Comparison of ENCODE assay signal across 8 cellular contexts in the genomic region with DNA sequence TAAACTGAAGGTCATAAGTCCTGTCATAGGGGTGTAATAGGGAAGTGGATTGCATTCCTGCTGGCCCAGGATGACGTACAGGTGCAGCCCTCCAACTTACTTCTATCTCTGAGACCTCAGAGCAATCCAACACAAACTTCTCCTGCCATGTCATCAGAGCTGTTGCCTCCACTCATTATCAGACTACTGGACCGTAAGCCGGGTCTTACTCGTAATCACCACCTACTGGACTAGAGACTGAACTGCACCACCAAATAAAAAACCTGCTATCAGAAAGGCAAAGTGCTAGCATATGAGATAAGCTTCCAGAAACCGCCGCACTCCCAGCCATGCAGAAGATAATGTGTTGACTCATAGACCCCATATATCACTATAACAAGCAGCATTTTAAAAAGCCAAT.
DNase-seq lines count a peak whose midpoint lies in the region; ATAC-seq and TF ChIP-seq lines count a peak whose summit lies in the region.

No MANE protein-coding gene starts in this region.

- H3K36me3 Mint-ChIP-seq in T-cell = no peaks in the 10 kb centered on the region

- POLR2A ChIA-PET in T-cell (lab: Charles Lee) = no interaction called here

- H3K27ac ChIP-seq in iPS DF 6.9 (ENCODE audit: low read length) = no peak overlapping the region

- CTCF ChIA-PET in T-cell (lab: Charles Lee) = no interaction called here

- no peaks in the 10 kb centered on the region for H3K27me3 ChIP-seq in iPS DF 6.9 (ENCODE audit: control insufficient read depth, insufficient read depth, low read length)

- H3K9me3 ChIP-seq in iPS DF 6.9 (ENCODE audit: control insufficient read depth, insufficient read depth, low read length) = no peaks in the 10 kb centered on the region

- H3K27me3 Mint-ChIP-seq in T-cell = no peaks in the 10 kb centered on the region

- H3K36me3 ChIP-seq in iPS DF 6.9 (ENCODE audit: control insufficient read depth, insufficient read depth, low read length) = no peaks in the 10 kb centered on the region

- ATAC-seq in HG02884 (IDR thresholded peaks at IDR 0.05; ENCODE audit: unreplicated experiment) = peak; percentile 82
- peak; percentile 68 for ATAC-seq in SK-N-SH treated with all-trans-retinoic acid at 6 μM for 48 hours
- ATAC-seq in T-cell (replicated peaks in 1 of 4) = no peak
- no peak for ATAC-seq in HG02571 (IDR thresholded peaks at IDR 0.05; ENCODE audit: unreplicated experiment)

- no CpG with 5 or more reads among the region's 6 CpGs for WGBS in iPS DF 6.9 (ENCODE audit: insufficient coverage, insufficient read length)

- peaks cover 3 to 20% (median 4%) of the 10 kb centered on the region in 3 donors for H3K9me3 Mint-ChIP-seq in T-cell

- H3K27ac Mint-ChIP-seq in T-cell = no peak overlapping the region

- H3K4me3 Mint-ChIP-seq in T-cell = no peak overlapping the region

- no peak overlapping the region for H3K4me3 ChIP-seq in iPS DF 6.9 (ENCODE audit: low read length)

- no peaks in the 10 kb centered on the region for H3K4me1 ChIP-seq in iPS DF 6.9 (ENCODE audit: control insufficient read depth, insufficient read depth, low read length)

- DNase-seq in CMK (ENCODE audit: low read depth) (peak; percentile 69), iPS DF 6.9 (ENCODE audit: low read depth, low spot score) (peak; percentile 52), T-cell (no peak), activated T-cell treated with anti-CD3 and anti-CD28 coated beads for 4 hours (no peak), NOMO-1 treated with dmso at 0.1 percent for 144 hours (lab: John Stamatoyannopoulos, UW; ENCODE audit: unreplicated experiment) (no peak)

- no peaks in the 10 kb centered on the region for H3K4me1 Mint-ChIP-seq in T-cell

TF ChIP-seq in SK-N-SH treated with all-trans-retinoic acid at 6 μM for 48 hours, 23 proteins besides CTCF, POLR2A, EP300 and RAD21:
- TF ChIP-seq, protein P1, sequence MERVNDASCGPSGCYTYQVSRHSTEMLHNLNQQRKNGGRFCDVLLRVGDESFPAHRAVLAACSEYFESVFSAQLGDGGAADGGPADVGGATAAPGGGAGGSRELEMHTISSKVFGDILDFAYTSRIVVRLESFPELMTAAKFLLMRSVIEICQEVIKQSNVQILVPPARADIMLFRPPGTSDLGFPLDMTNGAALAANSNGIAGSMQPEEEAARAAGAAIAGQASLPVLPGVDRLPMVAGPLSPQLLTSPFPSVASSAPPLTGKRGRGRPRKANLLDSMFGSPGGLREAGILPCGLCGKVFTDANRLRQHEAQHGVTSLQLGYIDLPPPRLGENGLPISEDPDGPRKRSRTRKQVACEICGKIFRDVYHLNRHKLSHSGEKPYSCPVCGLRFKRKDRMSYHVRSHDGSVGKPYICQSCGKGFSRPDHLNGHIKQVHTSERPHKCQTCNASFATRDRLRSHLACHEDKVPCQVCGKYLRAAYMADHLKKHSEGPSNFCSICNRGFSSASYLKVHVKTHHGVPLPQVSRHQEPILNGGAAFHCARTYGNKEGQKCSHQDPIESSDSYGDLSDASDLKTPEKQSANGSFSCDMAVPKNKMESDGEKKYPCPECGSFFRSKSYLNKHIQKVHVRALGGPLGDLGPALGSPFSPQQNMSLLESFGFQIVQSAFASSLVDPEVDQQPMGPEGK (CRISPR knock-in tag; IDR thresholded peaks at IDR 0.05; ENCODE audit: borderline replicate concordance) = no peak
- TF ChIP-seq, protein P2, sequence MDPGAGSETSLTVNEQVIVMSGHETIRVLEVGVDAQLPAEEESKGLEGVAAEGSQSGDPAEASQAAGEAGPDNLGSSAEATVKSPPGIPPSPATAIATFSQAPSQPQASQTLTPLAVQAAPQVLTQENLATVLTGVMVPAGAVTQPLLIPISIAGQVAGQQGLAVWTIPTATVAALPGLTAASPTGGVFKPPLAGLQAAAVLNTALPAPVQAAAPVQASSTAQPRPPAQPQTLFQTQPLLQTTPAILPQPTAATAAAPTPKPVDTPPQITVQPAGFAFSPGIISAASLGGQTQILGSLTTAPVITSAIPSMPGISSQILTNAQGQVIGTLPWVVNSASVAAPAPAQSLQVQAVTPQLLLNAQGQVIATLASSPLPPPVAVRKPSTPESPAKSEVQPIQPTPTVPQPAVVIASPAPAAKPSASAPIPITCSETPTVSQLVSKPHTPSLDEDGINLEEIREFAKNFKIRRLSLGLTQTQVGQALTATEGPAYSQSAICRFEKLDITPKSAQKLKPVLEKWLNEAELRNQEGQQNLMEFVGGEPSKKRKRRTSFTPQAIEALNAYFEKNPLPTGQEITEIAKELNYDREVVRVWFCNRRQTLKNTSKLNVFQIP (CRISPR knock-in tag; IDR thresholded peaks at IDR 0.05; ENCODE audit: borderline replicate concordance, low read depth) = no peak
- TF ChIP-seq SNAI2 (CRISPR knock-in tag; IDR thresholded peaks at IDR 0.05) = no peak
- no peak for TF ChIP-seq TCF4 (CRISPR knock-in tag; IDR thresholded peaks at IDR 0.05; ENCODE audit: borderline replicate concordance)
- TF ChIP-seq BACH2 (CRISPR knock-in tag; IDR thresholded peaks at IDR 0.05; ENCODE audit: borderline replicate concordance) = no peak
- TF ChIP-seq ZC3H10 (CRISPR knock-in tag; IDR thresholded peaks at IDR 0.05) = no peak
- TF ChIP-seq ZNF8 (CRISPR knock-in tag; IDR thresholded peaks at IDR 0.05) = no peak
- TF ChIP-seq ZFP30 (CRISPR knock-in tag; IDR thresholded peaks at IDR 0.05) = no peak

Comparison
In these comparisons a context has a peak if more than half of its experiments do, and no peak if none do; other contexts are left out.
1. DNase-seq: peak in CMK (single experiment) and iPS DF 6.9 (single experiment); none in T-cell (0 of 34), activated T-cell treated with anti-CD3 and anti-CD28 coated beads for 4 hours (single experiment) and NOMO-1 treated with dmso at 0.1 percent for 144 hours (single experiment).
2. ATAC-seq: peak in HG02884 (single experiment) and SK-N-SH treated with all-trans-retinoic acid at 6 μM for 48 hours (single experiment); none in T-cell (0 of 4) and HG02571 (single experiment).